Comparison of ENCODE assay signal across 20 cellular contexts in the genomic region with DNA sequence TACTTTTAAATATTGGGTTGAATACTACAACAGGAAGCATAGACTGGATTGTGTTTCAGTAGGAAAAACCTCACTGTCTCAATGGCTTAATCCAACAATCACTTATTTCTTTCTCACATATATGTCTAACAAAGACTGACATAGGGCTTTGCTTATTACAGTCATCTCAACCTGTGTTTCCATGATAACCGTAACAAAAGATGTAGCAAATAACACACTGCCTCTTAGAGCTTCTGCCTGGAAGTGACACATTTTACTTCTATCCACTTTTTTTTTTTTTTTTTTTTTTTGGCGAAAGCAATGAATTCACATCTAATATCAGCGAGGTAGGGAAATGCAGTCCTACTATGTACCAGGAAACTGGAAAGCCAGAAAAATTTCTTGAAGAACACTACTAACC.
DNase-seq lines count a peak whose midpoint lies in the region; ATAC-seq, FAIRE-seq and TF ChIP-seq lines count a peak whose summit lies in the region.
"Had no signal": no experiment of that assay in that cellular context is flagged by ENCODE, and none has a peak within 500 bp of the region (broad histone marks: within the 10 kb centered on the region; RNA-seq: fewer than 3 reads in every experiment).

No MANE protein-coding gene starts in this region.

- TF ChIP-seq POLR2A in A549 (IDR thresholded peaks at IDR 0.05; ENCODE audit: low read length), result no peak

- WGBS in A549 (ENCODE audit: missing lambda C conversion rate), result 95% methylated on average over 3 of the region's 3 CpGs
- WGBS in GM23248 (ENCODE audit: low coverage in 1 of 2, low lambda C conversion rate in 2 of 2, missing lambda C conversion rate in 2 of 2), 2 experiments, result 96 to 98% methylated on average over 3 of the region's 3 CpGs

- CTCF ChIA-PET in A549 (lab: Yijun Ruan, JAX), result interaction anchor here (0.9 to 3.5 kb wide), 3 partner anchors 25 to 401 kb away, joined by 3 to 17 read pairs (median 9); no protein-coding TSS in a partner anchor
- CTCF ChIA-PET in GM10248 (lab: Yijun Ruan, JAX), result interaction anchor here (0.7 to 1.3 kb wide), 2 partner anchors 10 to 21 kb away, joined by 3 read pairs; no protein-coding TSS in a partner anchor

- H3K4me1 Mint-ChIP-seq in activated CD4-positive, alpha-beta T cell treated with anti-CD3 and anti-CD28 coated beads, Interleukin-2, amount 10 ng/mL, durations not matched to agents 24 days and 14 days, result peaks cover 20% of the 10 kb centered on the region

- H3K27me3 ChIP-seq in GM23248 (replicated peaks; ENCODE audit: insufficient read depth), result no peaks in the 10 kb centered on the region
- H3K27me3 ChIP-seq: ovary, right atrium auricular region had no signal

- H3K9me3 ChIP-seq in A549 (no peaks in the 10 kb centered on the region), GM23248 (ENCODE audit: low read depth) (no peaks in the 10 kb centered on the region)
- H3K9me3 ChIP-seq: ovary, right atrium auricular region had no signal

- H3K4me3 ChIP-seq in A549, result no peak overlapping the region
- H3K4me3 ChIP-seq in GM23248, result no peak overlapping the region
- H3K4me3 ChIP-seq in epithelial cell of esophagus (ENCODE audit: low read length), result no peak overlapping the region
- H3K4me3 ChIP-seq: ovary, right atrium auricular region had no signal

- intact Hi-C loops in activated CD4-positive, alpha-beta T cell treated with anti-CD3 and anti-CD28 coated beads, Interleukin-2, amount 10 ng/mL, durations not matched to agents 24 days and 14 days (cut with micrococcal nuclease), result no loop called here

- H3K27ac Mint-ChIP-seq in activated CD4-positive, alpha-beta T cell treated with anti-CD3 and anti-CD28 coated beads, Interleukin-2, amount 10 ng/mL, durations not matched to agents 24 days and 14 days, result no peak overlapping the region
- H3K27ac Mint-ChIP-seq: CD8-positive, alpha-beta T cell; type B pancreatic cell had no signal

- H3F3A ChIP-seq in GM23248 (ENCODE audit: insufficient read depth), result peaks cover 58% of the 10 kb centered on the region

- no peaks in the 10 kb centered on the region for H4K20me1 ChIP-seq in GM23248 (ENCODE audit: insufficient read depth)

- no peak overlapping the region for H3K9ac ChIP-seq in GM23248

- no peak for TF ChIP-seq EP300 in A549 (IDR thresholded peaks at IDR 0.05)

- peaks cover 57% of the 10 kb centered on the region for H3K4me1 ChIP-seq in A549
- peaks cover 79% of the 10 kb centered on the region for H3K4me1 ChIP-seq in GM23248 (ENCODE audit: insufficient read depth)
- H3K4me1 ChIP-seq: right atrium auricular region had no signal

- no peak for DNase-seq in A549 (ENCODE audit: low read depth in 1 of 2, low spot score in 1 of 2)
- peak; percentile 47 for DNase-seq in GM23248
- DNase-seq in OCI-M1 (lab: John Stamatoyannopoulos, UW), result peak; percentile 50
- peak; percentile 10 for DNase-seq in epithelial cell of esophagus (ENCODE audit: low read depth)
- no peak for DNase-seq in KBM-7
- DNase-seq in activated CD4-positive, alpha-beta T cell treated with anti-CD3 and anti-CD28 coated beads, Interleukin-2, amount 10 ng/mL, durations not matched to agents 24 days and 14 days, result no peak
- DNase-seq in GM10248 (ENCODE audit: extremely low spot score), result no peak
- DNase-seq: activated naive CD4-positive, alpha-beta T cell treated with anti-CD3 and anti-CD28 coated beads, Interleukin-2, amount 50 U/mL, for 16 hours; activated T-cell treated with anti-CD3 and anti-CD28 coated beads, Interleukin-2, amount 50 U/mL, for 48 hours; CD8-positive, alpha-beta T cell; H7; hypothalamus; islet precursor cell; NCI-H1436; NCI-H2227 treated with DMSO at 0.1 percent for 48 hours; ovary; stimulated activated CD8-positive, alpha-beta memory T cell treated with anti-CD3 and anti-CD28 coated beads, Interleukin-4, amount 100 ng/mL, for 48 hours had no signal

- no peaks in the 10 kb centered on the region for H3K36me3 ChIP-seq in GM23248 (ENCODE audit: low read depth)
- H3K36me3 ChIP-seq: ovary, right atrium auricular region had no signal

- H2AFZ ChIP-seq in GM23248, result no peak overlapping the region

- no peak for FAIRE-seq in A549 (lab: Jason Lieb, UNC)

- no peak for ATAC-seq in A549
- ATAC-seq in HG02938 (IDR thresholded peaks at IDR 0.05; ENCODE audit: unreplicated experiment), result no peak
- ATAC-seq: CD8-positive, alpha-beta T cell had no signal

- H3K27ac ChIP-seq in A549, result peak overlapping the region; percentile 9 to 63; a peak in 4 of 6 replicates
- H3K27ac ChIP-seq in GM23248, result peak overlapping the region; percentile 58
- H3K27ac ChIP-seq: ovary, right atrium auricular region had no signal

- H3K79me2 ChIP-seq in GM23248 (ENCODE audit: insufficient read depth), result no peaks in the 10 kb centered on the region

- H3K36me3 Mint-ChIP-seq in activated CD4-positive, alpha-beta T cell treated with anti-CD3 and anti-CD28 coated beads, Interleukin-2, amount 10 ng/mL, durations not matched to agents 24 days and 14 days (ENCODE audit: low read depth), result no peaks in the 10 kb centered on the region
- H3K36me3 Mint-ChIP-seq: CD8-positive, alpha-beta T cell; type B pancreatic cell had no signal

- peaks cover 21% of the 10 kb centered on the region for H3K27me3 Mint-ChIP-seq in activated CD4-positive, alpha-beta T cell treated with anti-CD3 and anti-CD28 coated beads, Interleukin-2, amount 10 ng/mL, durations not matched to agents 24 days and 14 days

- in situ Hi-C loops in GM23248 (cut with MboI) (no loop called here), KBM-7 (cut with MboI; ENCODE audit: low pct_unique_long_range_greater_than_20kb, low sequenced_read_pairs) (no loop called here)

- no peak for TF ChIP-seq CTCF in A549 (IDR thresholded peaks at IDR 0.05)
- TF ChIP-seq CTCF in epithelial cell of esophagus (IDR thresholded peaks at IDR 0.05; ENCODE audit: insufficient read depth, low read depth, low read length, missing control alignments), result no peak
- no peak for TF ChIP-seq CTCF in GM10248 (IDR thresholded peaks at IDR 0.05; ENCODE audit: control extremely low read depth, extremely low read depth, low read depth, missing control alignments)

- H3K4me2 ChIP-seq in A549 (no peak overlapping the region), GM23248 (ENCODE audit: unreplicated experiment) (no peak overlapping the region)

- H3K9me3 Mint-ChIP-seq in activated CD4-positive, alpha-beta T cell treated with anti-CD3 and anti-CD28 coated beads, Interleukin-2, amount 10 ng/mL, durations not matched to agents 24 days and 14 days, result peaks cover 3% of the 10 kb centered on the region
- H3K9me3 Mint-ChIP-seq: CD8-positive, alpha-beta T cell had no signal

- no peak for TF ChIP-seq RAD21 in A549 (conservative IDR thresholded peaks at IDR 0.05 in 1 of 2, IDR thresholded peaks at IDR 0.05 in 1 of 2)

- H3K9me2 ChIP-seq in GM23248 (ENCODE audit: insufficient read depth), result no peaks in the 10 kb centered on the region

- POLR2A ChIA-PET in A549 (lab: Yijun Ruan, JAX) (no interaction called here), GM10248 (lab: Yijun Ruan, JAX) (no interaction called here)

- no peak overlapping the region for H3K4me3 Mint-ChIP-seq in activated CD4-positive, alpha-beta T cell treated with anti-CD3 and anti-CD28 coated beads, Interleukin-2, amount 10 ng/mL, durations not matched to agents 24 days and 14 days
- H3K4me3 Mint-ChIP-seq: CD8-positive, alpha-beta T cell; type B pancreatic cell had no signal

TF ChIP-seq in A549, 52 proteins besides CTCF, POLR2A, EP300 and RAD21 (continues in another document):
- TF ChIP-seq HDAC2 (IDR thresholded peaks at IDR 0.05) (no peak), SMC3 (IDR thresholded peaks at IDR 0.05) (no peak), HOXB13 (CRISPR knock-in tag; IDR thresholded peaks at IDR 0.05; ENCODE audit: low read depth) (no peak), FOSB (CRISPR knock-in tag; IDR thresholded peaks at IDR 0.05) (no peak), RCOR1 (IDR thresholded peaks at IDR 0.05; ENCODE audit: low read depth, low read length) (no peak), NPAS2 (CRISPR knock-in tag; IDR thresholded peaks at IDR 0.05; ENCODE audit: borderline replicate concordance) (no peak), ZNF302 (CRISPR knock-in tag; IDR thresholded peaks at IDR 0.05) (no peak), CHD4 (IDR thresholded peaks at IDR 0.05; ENCODE audit: borderline replicate concordance) (no peak), HOXB5 (CRISPR knock-in tag; IDR thresholded peaks at IDR 0.05) (no peak), KDM5A (IDR thresholded peaks at IDR 0.05) (no peak), RNF2 (IDR thresholded peaks at IDR 0.05; ENCODE audit: borderline replicate concordance, low read depth) (no peak), BHLHE40 (IDR thresholded peaks at IDR 0.05; ENCODE audit: low read depth, low read length) (no peak), ZFP36 (IDR thresholded peaks at IDR 0.05; ENCODE audit: borderline replicate concordance, partially characterized antibody) (no peak)
- TF ChIP-seq, protein P1, sequence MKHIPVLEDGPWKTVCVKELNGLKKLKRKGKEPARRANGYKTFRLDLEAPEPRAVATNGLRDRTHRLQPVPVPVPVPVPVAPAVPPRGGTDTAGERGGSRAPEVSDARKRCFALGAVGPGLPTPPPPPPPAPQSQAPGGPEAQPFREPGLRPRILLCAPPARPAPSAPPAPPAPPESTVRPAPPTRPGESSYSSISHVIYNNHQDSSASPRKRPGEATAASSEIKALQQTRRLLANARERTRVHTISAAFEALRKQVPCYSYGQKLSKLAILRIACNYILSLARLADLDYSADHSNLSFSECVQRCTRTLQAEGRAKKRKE (CRISPR knock-in tag; IDR thresholded peaks at IDR 0.05; ENCODE audit: low read depth), result no peak
- TF ChIP-seq, protein P2, sequence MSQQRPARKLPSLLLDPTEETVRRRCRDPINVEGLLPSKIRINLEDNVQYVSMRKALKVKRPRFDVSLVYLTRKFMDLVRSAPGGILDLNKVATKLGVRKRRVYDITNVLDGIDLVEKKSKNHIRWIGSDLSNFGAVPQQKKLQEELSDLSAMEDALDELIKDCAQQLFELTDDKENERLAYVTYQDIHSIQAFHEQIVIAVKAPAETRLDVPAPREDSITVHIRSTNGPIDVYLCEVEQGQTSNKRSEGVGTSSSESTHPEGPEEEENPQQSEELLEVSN (IDR thresholded peaks at IDR 0.05; ENCODE audit: borderline replicate concordance, low read depth), result no peak
- TF ChIP-seq, protein P3, sequence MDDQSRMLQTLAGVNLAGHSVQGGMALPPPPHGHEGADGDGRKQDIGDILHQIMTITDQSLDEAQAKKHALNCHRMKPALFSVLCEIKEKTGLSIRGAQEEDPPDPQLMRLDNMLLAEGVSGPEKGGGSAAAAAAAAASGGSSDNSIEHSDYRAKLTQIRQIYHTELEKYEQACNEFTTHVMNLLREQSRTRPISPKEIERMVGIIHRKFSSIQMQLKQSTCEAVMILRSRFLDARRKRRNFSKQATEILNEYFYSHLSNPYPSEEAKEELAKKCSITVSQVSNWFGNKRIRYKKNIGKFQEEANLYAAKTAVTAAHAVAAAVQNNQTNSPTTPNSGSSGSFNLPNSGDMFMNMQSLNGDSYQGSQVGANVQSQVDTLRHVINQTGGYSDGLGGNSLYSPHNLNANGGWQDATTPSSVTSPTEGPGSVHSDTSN (IDR thresholded peaks at IDR 0.05), result no peak

Comparison
In these comparisons a context has a peak if more than half of its experiments do, and no peak if none do; other contexts are left out.
1. DNase-seq: peak in GM23248 (single experiment), OCI-M1 (single experiment) and epithelial cell of esophagus (single experiment); none in A549 (0 of 2), KBM-7 (single experiment), activated CD4-positive, alpha-beta T cell treated with anti-CD3 and anti-CD28 coated beads, Interleukin-2, amount 10 ng/mL, durations not matched to agents 24 days and 14 days (single experiment) and GM10248 (single experiment).